ENCODE assay signal across 2 cellular contexts in the genomic region with DNA sequence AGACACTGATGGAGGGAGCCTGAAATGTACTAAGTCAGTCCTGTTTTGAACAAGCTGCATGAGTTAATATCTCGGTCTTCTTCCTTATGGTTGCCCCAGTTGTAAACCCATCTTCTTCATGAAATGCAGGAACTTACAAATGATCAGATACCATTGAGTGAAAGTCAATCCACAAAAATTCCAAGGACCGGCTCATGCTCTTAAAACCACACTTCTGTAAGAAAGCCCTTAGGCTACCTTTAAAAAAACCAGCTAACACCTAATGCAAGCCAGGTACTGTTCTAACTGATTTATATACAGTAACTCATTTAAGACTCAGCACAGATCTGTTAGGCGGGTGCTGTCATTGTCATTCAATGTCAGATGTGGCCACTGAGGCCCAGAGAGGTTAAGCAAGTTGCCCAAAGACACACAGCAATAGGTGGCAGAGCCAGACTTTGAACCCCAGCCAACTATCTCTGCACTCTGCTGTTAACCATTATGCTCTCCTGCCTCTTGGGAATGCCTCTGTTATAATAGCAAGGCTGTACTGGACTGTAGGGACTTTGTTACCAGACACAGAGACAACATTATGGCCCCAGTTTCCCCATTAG.
A peak's percentile ranks its signal among the peaks of the same experiment; 100 is the strongest.
TF ChIP-seq lines count a peak whose summit lies in the region.

No MANE protein-coding gene starts in this region.

TF ChIP-seq in HepG2, 621 proteins besides CTCF, POLR2A, EP300 and RAD21 (continued from another document):
- TF ChIP-seq, protein P1, sequence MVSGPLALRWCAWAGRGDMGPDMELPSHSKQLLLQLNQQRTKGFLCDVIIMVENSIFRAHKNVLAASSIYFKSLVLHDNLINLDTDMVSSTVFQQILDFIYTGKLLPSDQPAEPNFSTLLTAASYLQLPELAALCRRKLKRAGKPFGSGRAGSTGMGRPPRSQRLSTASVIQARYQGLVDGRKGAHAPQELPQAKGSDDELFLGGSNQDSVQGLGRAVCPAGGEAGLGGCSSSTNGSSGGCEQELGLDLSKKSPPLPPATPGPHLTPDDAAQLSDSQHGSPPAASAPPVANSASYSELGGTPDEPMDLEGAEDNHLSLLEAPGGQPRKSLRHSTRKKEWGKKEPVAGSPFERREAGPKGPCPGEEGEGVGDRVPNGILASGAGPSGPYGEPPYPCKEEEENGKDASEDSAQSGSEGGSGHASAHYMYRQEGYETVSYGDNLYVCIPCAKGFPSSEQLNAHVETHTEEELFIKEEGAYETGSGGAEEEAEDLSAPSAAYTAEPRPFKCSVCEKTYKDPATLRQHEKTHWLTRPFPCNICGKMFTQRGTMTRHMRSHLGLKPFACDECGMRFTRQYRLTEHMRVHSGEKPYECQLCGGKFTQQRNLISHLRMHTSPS (CRISPR knock-in tag; IDR thresholded peaks at IDR 0.05; ENCODE audit: low read depth): no peak
- peak; percentile 51; the same call in 1 of the 2 replicates for TF ChIP-seq ZMYM3 (CRISPR knock-in tag; IDR thresholded peaks at IDR 0.05)

TF ChIP-seq in K562, 482 proteins besides CTCF, POLR2A, EP300 and RAD21 (continued from another document):
- TF ChIP-seq, protein P2, sequence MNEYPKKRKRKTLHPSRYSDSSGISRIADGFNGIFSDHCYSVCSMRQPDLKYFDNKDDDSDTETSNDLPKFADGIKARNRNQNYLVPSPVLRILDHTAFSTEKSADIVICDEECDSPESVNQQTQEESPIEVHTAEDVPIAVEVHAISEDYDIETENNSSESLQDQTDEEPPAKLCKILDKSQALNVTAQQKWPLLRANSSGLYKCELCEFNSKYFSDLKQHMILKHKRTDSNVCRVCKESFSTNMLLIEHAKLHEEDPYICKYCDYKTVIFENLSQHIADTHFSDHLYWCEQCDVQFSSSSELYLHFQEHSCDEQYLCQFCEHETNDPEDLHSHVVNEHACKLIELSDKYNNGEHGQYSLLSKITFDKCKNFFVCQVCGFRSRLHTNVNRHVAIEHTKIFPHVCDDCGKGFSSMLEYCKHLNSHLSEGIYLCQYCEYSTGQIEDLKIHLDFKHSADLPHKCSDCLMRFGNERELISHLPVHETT (CRISPR knock-in tag; conservative IDR thresholded peaks at IDR 0.05 in 1 of 2, IDR thresholded peaks at IDR 0.05 in 1 of 2): no peak
- TF ChIP-seq ZNF232 (CRISPR knock-in tag; IDR thresholded peaks at IDR 0.05) (no peak), SPI1 (IDR thresholded peaks at IDR 0.05; ENCODE audit: borderline replicate concordance, low read depth, low read length) (no peak), PTBP1 (IDR thresholded peaks at IDR 0.05; ENCODE audit: low read depth, low read length) (peak; percentile 84; the same call in 1 of the 2 replicates), RBM25 (IDR thresholded peaks at IDR 0.05; ENCODE audit: low read depth, low read length, severe bottlenecking) (peak; percentile 99), GATA2 (CRISPR knock-in tag; IDR thresholded peaks at IDR 0.05) (no peak), PYGO2 (tag; IDR thresholded peaks at IDR 0.05) (no peak), HDAC1 (IDR thresholded peaks at IDR 0.05) (no peak), BCOR (IDR thresholded peaks at IDR 0.05) (peak; percentile 82; the same call in 1 of the 2 replicates), KDM1A (IDR thresholded peaks at IDR 0.05) (peak in 1 of 2 experiments; percentile 47; a peak in 1 of 4 replicates), PCBP2 (IDR thresholded peaks at IDR 0.05; ENCODE audit: low read depth, low read length, poor library complexity, severe bottlenecking) (no peak), RCOR1 (IDR thresholded peaks at IDR 0.05; ENCODE audit: borderline replicate concordance in 1 of 2, low read depth in 2 of 2, low read length in 2 of 2) (peak in 1 of 2 experiments; percentile 42; a peak in 1 of 4 replicates), TARDBP (IDR thresholded peaks at IDR 0.05) (no peak), JUN (IDR thresholded peaks at IDR 0.05; ENCODE audit: borderline replicate concordance, low read depth, low read length) (no peak), JUN (CRISPR knock-in tag; IDR thresholded peaks at IDR 0.05; ENCODE audit: borderline replicate concordance) (no peak), RB1 (IDR thresholded peaks at IDR 0.05; ENCODE audit: low read depth) (no peak), L3MBTL2 (IDR thresholded peaks at IDR 0.05) (no peak)
- TF ChIP-seq, protein P3, sequence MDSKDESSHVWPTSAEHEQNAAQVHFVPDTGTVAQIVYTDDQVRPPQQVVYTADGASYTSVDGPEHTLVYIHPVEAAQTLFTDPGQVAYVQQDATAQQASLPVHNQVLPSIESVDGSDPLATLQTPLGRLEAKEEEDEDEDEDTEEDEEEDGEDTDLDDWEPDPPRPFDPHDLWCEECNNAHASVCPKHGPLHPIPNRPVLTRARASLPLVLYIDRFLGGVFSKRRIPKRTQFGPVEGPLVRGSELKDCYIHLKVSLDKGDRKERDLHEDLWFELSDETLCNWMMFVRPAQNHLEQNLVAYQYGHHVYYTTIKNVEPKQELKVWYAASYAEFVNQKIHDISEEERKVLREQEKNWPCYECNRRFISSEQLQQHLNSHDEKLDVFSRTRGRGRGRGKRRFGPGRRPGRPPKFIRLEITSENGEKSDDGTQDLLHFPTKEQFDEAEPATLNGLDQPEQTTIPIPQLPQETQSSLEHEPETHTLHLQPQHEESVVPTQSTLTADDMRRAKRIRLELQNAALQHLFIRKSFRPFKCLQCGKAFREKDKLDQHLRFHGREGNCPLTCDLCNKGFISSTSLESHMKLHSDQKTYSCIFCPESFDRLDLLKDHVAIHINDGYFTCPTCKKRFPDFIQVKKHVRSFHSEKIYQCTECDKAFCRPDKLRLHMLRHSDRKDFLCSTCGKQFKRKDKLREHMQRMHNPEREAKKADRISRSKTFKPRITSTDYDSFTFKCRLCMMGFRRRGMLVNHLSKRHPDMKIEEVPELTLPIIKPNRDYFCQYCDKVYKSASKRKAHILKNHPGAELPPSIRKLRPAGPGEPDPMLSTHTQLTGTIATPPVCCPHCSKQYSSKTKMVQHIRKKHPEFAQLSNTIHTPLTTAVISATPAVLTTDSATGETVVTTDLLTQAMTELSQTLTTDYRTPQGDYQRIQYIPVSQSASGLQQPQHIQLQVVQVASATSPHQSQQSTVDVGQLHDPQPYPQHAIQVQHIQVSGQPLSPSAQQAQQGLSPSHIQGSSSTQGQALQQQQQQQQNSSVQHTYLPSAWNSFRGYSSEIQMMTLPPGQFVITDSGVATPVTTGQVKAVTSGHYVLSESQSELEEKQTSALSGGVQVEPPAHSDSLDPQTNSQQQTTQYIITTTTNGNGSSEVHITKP (IDR thresholded peaks at IDR 0.05; ENCODE audit: partially characterized antibody): no peak
- TF ChIP-seq, protein P4, sequence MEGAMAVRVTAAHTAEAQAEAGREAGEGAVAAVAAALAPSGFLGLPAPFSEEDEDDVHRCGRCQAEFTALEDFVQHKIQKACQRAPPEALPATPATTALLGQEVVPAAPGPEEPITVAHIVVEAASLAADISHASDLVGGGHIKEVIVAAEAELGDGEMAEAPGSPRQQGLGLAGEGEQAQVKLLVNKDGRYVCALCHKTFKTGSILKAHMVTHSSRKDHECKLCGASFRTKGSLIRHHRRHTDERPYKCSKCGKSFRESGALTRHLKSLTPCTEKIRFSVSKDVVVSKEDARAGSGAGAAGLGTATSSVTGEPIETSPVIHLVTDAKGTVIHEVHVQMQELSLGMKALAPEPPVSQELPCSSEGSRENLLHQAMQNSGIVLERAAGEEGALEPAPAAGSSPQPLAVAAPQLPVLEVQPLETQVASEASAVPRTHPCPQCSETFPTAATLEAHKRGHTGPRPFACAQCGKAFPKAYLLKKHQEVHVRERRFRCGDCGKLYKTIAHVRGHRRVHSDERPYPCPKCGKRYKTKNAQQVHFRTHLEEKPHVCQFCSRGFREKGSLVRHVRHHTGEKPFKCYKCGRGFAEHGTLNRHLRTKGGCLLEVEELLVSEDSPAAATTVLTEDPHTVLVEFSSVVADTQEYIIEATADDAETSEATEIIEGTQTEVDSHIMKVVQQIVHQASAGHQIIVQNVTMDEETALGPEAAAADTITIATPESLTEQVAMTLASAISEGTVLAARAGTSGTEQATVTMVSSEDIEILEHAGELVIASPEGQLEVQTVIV (CRISPR knock-in tag; IDR thresholded peaks at IDR 0.05; ENCODE audit: borderline replicate concordance): no peak
- TF ChIP-seq, protein P5, sequence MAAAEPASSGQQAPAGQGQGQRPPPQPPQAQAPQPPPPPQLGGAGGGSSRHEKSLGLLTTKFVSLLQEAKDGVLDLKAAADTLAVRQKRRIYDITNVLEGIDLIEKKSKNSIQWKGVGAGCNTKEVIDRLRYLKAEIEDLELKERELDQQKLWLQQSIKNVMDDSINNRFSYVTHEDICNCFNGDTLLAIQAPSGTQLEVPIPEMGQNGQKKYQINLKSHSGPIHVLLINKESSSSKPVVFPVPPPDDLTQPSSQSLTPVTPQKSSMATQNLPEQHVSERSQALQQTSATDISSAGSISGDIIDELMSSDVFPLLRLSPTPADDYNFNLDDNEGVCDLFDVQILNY (CRISPR knock-in tag; IDR thresholded peaks at IDR 0.05): no peak
- TF ChIP-seq, protein P6, sequence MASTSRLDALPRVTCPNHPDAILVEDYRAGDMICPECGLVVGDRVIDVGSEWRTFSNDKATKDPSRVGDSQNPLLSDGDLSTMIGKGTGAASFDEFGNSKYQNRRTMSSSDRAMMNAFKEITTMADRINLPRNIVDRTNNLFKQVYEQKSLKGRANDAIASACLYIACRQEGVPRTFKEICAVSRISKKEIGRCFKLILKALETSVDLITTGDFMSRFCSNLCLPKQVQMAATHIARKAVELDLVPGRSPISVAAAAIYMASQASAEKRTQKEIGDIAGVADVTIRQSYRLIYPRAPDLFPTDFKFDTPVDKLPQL (IDR thresholded peaks at IDR 0.05; ENCODE audit: extremely low read depth, insufficient read length): no peak
